Comparison of ENCODE assay signal across 1 cellular context in genomic region chr21:43717967-43718871, GRCh38.
TF ChIP-seq lines count a peak whose summit lies in the region.

No MANE protein-coding gene starts in this region.

TF ChIP-seq in HepG2, 621 proteins besides CTCF, POLR2A, EP300 and RAD21:
- TF ChIP-seq EZH2 (conservative IDR thresholded peaks at IDR 0.05; ENCODE audit: low read depth, low read length) (no peak), ZNF337 (CRISPR knock-in tag; IDR thresholded peaks at IDR 0.05; ENCODE audit: borderline replicate concordance, low read depth) (0 out of 2 replicates have a peak, but pooled peaks have one; percentile 33), REL (CRISPR knock-in tag; conservative IDR thresholded peaks at IDR 0.05) (no peak), ZSCAN21 (CRISPR knock-in tag; IDR thresholded peaks at IDR 0.05; ENCODE audit: borderline replicate concordance) (peak; percentile 32; the same call in 1 of the 2 replicates), EED (CRISPR knock-in tag; IDR thresholded peaks at IDR 0.05) (0 out of 2 replicates have a peak, but pooled peaks have one; percentile 64), KLF12 (CRISPR knock-in tag; IDR thresholded peaks at IDR 0.05; ENCODE audit: borderline replicate concordance) (0 out of 2 replicates have a peak, but pooled peaks have one; percentile 21), ZNF558 (CRISPR knock-in tag; IDR thresholded peaks at IDR 0.05; ENCODE audit: borderline replicate concordance) (0 out of 2 replicates have a peak, but pooled peaks have one; percentile 23), ZNF687 (CRISPR knock-in tag; IDR thresholded peaks at IDR 0.05) (peak; percentile 49), ZNF282 (IDR thresholded peaks at IDR 0.05; ENCODE audit: partially characterized antibody) (no peak), TCF12 (IDR thresholded peaks at IDR 0.05) (no peak), TCF12 (CRISPR knock-in tag; IDR thresholded peaks at IDR 0.05) (0 out of 2 replicates have a peak, but pooled peaks have one; percentile 8), KMT2B (CRISPR knock-in tag; IDR thresholded peaks at IDR 0.05) (0 out of 2 replicates have a peak, but pooled peaks have one; percentile 1), KDM4B (CRISPR knock-in tag; IDR thresholded peaks at IDR 0.05) (no peak), ZNF572 (CRISPR knock-in tag; IDR thresholded peaks at IDR 0.05) (0 out of 2 replicates have a peak, but pooled peaks have one; percentile 51), ZNF235 (CRISPR knock-in tag; IDR thresholded peaks at IDR 0.05; ENCODE audit: borderline replicate concordance) (0 out of 2 replicates have a peak, but pooled peaks have one; percentile 19), ZBTB14 (CRISPR knock-in tag; IDR thresholded peaks at IDR 0.05) (0 out of 2 replicates have a peak, but pooled peaks have one; percentile 57), HOXA3 (CRISPR knock-in tag; IDR thresholded peaks at IDR 0.05) (peak; percentile 16; the same call in 1 of the 2 replicates), TBX2 (CRISPR knock-in tag; IDR thresholded peaks at IDR 0.05; ENCODE audit: borderline replicate concordance) (0 out of 2 replicates have a peak, but pooled peaks have one; percentile 16), ZFAT (CRISPR knock-in tag; conservative IDR thresholded peaks at IDR 0.05) (0 out of 2 replicates have a peak, but pooled peaks have one; percentile 41)
- TF ChIP-seq, protein P1, sequence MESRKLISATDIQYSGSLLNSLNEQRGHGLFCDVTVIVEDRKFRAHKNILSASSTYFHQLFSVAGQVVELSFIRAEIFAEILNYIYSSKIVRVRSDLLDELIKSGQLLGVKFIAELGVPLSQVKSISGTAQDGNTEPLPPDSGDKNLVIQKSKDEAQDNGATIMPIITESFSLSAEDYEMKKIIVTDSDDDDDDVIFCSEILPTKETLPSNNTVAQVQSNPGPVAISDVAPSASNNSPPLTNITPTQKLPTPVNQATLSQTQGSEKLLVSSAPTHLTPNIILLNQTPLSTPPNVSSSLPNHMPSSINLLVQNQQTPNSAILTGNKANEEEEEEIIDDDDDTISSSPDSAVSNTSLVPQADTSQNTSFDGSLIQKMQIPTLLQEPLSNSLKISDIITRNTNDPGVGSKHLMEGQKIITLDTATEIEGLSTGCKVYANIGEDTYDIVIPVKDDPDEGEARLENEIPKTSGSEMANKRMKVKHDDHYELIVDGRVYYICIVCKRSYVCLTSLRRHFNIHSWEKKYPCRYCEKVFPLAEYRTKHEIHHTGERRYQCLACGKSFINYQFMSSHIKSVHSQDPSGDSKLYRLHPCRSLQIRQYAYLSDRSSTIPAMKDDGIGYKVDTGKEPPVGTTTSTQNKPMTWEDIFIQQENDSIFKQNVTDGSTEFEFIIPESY (CRISPR knock-in tag; IDR thresholded peaks at IDR 0.05), result peak; percentile 45; the same call in 1 of the 2 replicates
- TF ChIP-seq, protein P2, sequence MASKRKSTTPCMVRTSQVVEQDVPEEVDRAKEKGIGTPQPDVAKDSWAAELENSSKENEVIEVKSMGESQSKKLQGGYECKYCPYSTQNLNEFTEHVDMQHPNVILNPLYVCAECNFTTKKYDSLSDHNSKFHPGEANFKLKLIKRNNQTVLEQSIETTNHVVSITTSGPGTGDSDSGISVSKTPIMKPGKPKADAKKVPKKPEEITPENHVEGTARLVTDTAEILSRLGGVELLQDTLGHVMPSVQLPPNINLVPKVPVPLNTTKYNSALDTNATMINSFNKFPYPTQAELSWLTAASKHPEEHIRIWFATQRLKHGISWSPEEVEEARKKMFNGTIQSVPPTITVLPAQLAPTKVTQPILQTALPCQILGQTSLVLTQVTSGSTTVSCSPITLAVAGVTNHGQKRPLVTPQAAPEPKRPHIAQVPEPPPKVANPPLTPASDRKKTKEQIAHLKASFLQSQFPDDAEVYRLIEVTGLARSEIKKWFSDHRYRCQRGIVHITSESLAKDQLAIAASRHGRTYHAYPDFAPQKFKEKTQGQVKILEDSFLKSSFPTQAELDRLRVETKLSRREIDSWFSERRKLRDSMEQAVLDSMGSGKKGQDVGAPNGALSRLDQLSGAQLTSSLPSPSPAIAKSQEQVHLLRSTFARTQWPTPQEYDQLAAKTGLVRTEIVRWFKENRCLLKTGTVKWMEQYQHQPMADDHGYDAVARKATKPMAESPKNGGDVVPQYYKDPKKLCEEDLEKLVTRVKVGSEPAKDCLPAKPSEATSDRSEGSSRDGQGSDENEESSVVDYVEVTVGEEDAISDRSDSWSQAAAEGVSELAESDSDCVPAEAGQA (IDR thresholded peaks at IDR 0.05; ENCODE audit: low read depth), result no peak
- TF ChIP-seq, protein P2 (CRISPR knock-in tag; IDR thresholded peaks at IDR 0.05; ENCODE audit: borderline replicate concordance), result 0 out of 2 replicates have a peak, but pooled peaks have one; percentile 16
